32 cellular contexts compared by ENCODE assay signal in genomic region chr14:46432516-46432915, GRCh38.
"Had no signal": no experiment of that assay in that cellular context is flagged by ENCODE, and none has a peak within 500 bp of the region (broad histone marks: within the 10 kb centered on the region; RNA-seq: fewer than 3 reads in every experiment).

No MANE protein-coding gene starts in this region.

- H3K4me3 Mint-ChIP-seq: activated CD4-positive, alpha-beta T cell treated with anti-CD3 and anti-CD28 coated beads, Interleukin-2, amount 10 ng/mL, durations not matched to agents 24 days and 14 days; activated CD8-positive, alpha-beta T cell treated with anti-CD3 and anti-CD28 coated beads for 36 hours; activated naive CD4-positive, alpha-beta T cell treated with anti-CD3 and anti-CD28 coated beads, Interleukin-2, amount 50 U/mL, for 24 hours; activated naive CD8-positive, alpha-beta T cell treated with anti-CD3 and anti-CD28 coated beads, Interleukin-2, amount 10 ng/mL, durations not matched to agents 7 days and 5 days; activated T-cell treated with anti-CD3 and anti-CD28 coated beads, Interleukin-2, amount 50 U/mL, for 72 hours; activated T-helper 17 cell treated with anti-CD3 and anti-CD28 coated beads, Interleukin-2, amount 50 U/mL, for 72 hours; central memory CD8-positive, alpha-beta T cell had no signal

- H3K27me3 ChIP-seq: ascending aorta, cardiac muscle cell had no signal

- H3K9me3 Mint-ChIP-seq: activated CD4-positive, alpha-beta T cell treated with anti-CD3 and anti-CD28 coated beads, Interleukin-2, amount 10 ng/mL, durations not matched to agents 24 days and 14 days had no signal

- H3K4me3 ChIP-seq: ascending aorta, cardiac muscle cell, PC-9 had no signal

- H3K4me2 ChIP-seq: PC-9 had no signal

- H3K27ac ChIP-seq: ascending aorta, cardiac muscle cell, PC-9, RWPE1, VCaP had no signal

- H3K36me3 ChIP-seq: ascending aorta, cardiac muscle cell had no signal

- H3K4me1 ChIP-seq: ascending aorta had no signal

- H3K36me3 Mint-ChIP-seq: activated naive CD4-positive, alpha-beta T cell treated with anti-CD3 and anti-CD28 coated beads, Interleukin-2, amount 50 U/mL, for 24 hours; activated naive CD8-positive, alpha-beta T cell treated with anti-CD3 and anti-CD28 coated beads, Interleukin-2, amount 10 ng/mL, durations not matched to agents 7 days and 5 days had no signal

- H3K27ac Mint-ChIP-seq: activated CD4-positive, alpha-beta T cell treated with anti-CD3 and anti-CD28 coated beads, Interleukin-2, amount 10 ng/mL, durations not matched to agents 24 days and 14 days; activated CD8-positive, alpha-beta T cell treated with anti-CD3 and anti-CD28 coated beads for 36 hours; activated naive CD4-positive, alpha-beta T cell treated with anti-CD3 and anti-CD28 coated beads, Interleukin-2, amount 50 U/mL, for 24 hours; activated naive CD8-positive, alpha-beta T cell treated with anti-CD3 and anti-CD28 coated beads, Interleukin-2, amount 10 ng/mL, durations not matched to agents 7 days and 5 days; activated T-cell treated with anti-CD3 and anti-CD28 coated beads, Interleukin-2, amount 50 U/mL, for 72 hours; activated T-helper 17 cell treated with anti-CD3 and anti-CD28 coated beads, Interleukin-2, amount 50 U/mL, for 72 hours had no signal

- H3K27me3 Mint-ChIP-seq: activated CD4-positive, alpha-beta T cell treated with anti-CD3 and anti-CD28 coated beads, Interleukin-2, amount 10 ng/mL, durations not matched to agents 24 days and 14 days; activated CD8-positive, alpha-beta T cell treated with anti-CD3 and anti-CD28 coated beads for 36 hours; activated naive CD4-positive, alpha-beta T cell treated with anti-CD3 and anti-CD28 coated beads, Interleukin-2, amount 50 U/mL, for 24 hours; activated naive CD8-positive, alpha-beta T cell treated with anti-CD3 and anti-CD28 coated beads, Interleukin-2, amount 10 ng/mL, durations not matched to agents 7 days and 5 days; activated T-helper 17 cell treated with anti-CD3 and anti-CD28 coated beads, Interleukin-2, amount 50 U/mL, for 72 hours; central memory CD8-positive, alpha-beta T cell had no signal

- H3K9me3 ChIP-seq: ascending aorta had no signal

- ATAC-seq: activated CD8-positive, alpha-beta T cell treated with anti-CD3 and anti-CD28 coated beads for 36 hours; activated T-cell treated with anti-CD3 and anti-CD28 coated beads, Interleukin-2, amount 50 U/mL, for 72 hours; activated T-helper 17 cell treated with anti-CD3 and anti-CD28 coated beads, Interleukin-2, amount 50 U/mL, for 72 hours; Right ventricle myocardium inferior had no signal

- DNase-seq: activated CD4-positive, alpha-beta T cell treated with anti-CD3 and anti-CD28 coated beads, Interleukin-2, amount 10 ng/mL, durations not matched to agents 24 days and 14 days; activated CD4-positive, alpha-beta T cell treated with anti-CD3 and anti-CD28 coated beads, Interleukin-2, amount 50 U/mL, for 4 hours; activated CD8-positive, alpha-beta T cell treated with anti-CD3 and anti-CD28 coated beads for 36 hours; activated effector memory CD4-positive, alpha-beta T cell treated with anti-CD3 and anti-CD28 coated beads, Interleukin-2, amount 50 U/mL, for 16 hours; activated naive CD4-positive, alpha-beta T cell; activated naive CD8-positive, alpha-beta T cell treated with anti-CD3 and anti-CD28 coated beads, Interleukin-2, amount 10 ng/mL, durations not matched to agents 7 days and 5 days; activated T-cell treated with anti-CD3 and anti-CD28 coated beads, Interleukin-2, amount 50 U/mL, for 1 hour; activated T-cell treated with anti-CD3 and anti-CD28 coated beads, Interleukin-2, amount 50 U/mL, for 72 hours; amygdala; NCI-H1105; NCI-H1417 treated with DMSO at 0.1 percent for 48 hours; NCI-H187 treated with DMSO at 0.1 percent for 48 hours; NCI-H2081 treated with DMSO at 0.1 percent for 48 hours; NCI-H226; NCI-H446 treated with DMSO at 0.1 percent for 48 hours; NCI-H524; NCI-H69; NK-92 treated with Interleukin-12 subunit alpha and Interleukin-12 subunit beta, amount 100 ng/mL, for 24 hours; PC-9; SIG-M5; SW 1271; T-helper 1 cell; T-helper 2 cell; T-helper 9 cell had no signal

- H3K4me1 Mint-ChIP-seq: activated CD4-positive, alpha-beta T cell treated with anti-CD3 and anti-CD28 coated beads, Interleukin-2, amount 10 ng/mL, durations not matched to agents 24 days and 14 days; activated naive CD4-positive, alpha-beta T cell treated with anti-CD3 and anti-CD28 coated beads, Interleukin-2, amount 50 U/mL, for 24 hours; activated naive CD8-positive, alpha-beta T cell treated with anti-CD3 and anti-CD28 coated beads, Interleukin-2, amount 10 ng/mL, durations not matched to agents 7 days and 5 days; activated T-helper 17 cell treated with anti-CD3 and anti-CD28 coated beads, Interleukin-2, amount 50 U/mL, for 72 hours; central memory CD8-positive, alpha-beta T cell had no signal

- H2AFZ ChIP-seq: PC-9 had no signal
